Comparison of ENCODE assay signal across 8 cellular contexts in genomic region chr15:43518073-43518761, GRCh38. TPM values are rescaled to one million over a fixed set of nuclear protein-coding genes. Genes with fewer than 3 reads are reported as not detected.
A peak's percentile ranks its signal among the peaks of the same experiment; 100 is the strongest.
DNase-seq lines count a peak whose midpoint lies in the region; ATAC-seq, FAIRE-seq and TF ChIP-seq lines count a peak whose summit lies in the region.

No MANE protein-coding gene starts in this region.

- no peak for FAIRE-seq in pancreas (lab: Jason Lieb, UNC)

- H3K9me3 ChIP-seq in CD4-positive, alpha-beta T cell (ENCODE audit: control insufficient read depth, low read length), result no peaks in the 10 kb centered on the region
- H3K9me3 ChIP-seq in pancreas, result no peaks in the 10 kb centered on the region

- no peaks in the 10 kb centered on the region for H3K36me3 ChIP-seq in pancreas

- no peaks in the 10 kb centered on the region for H3K9me3 Mint-ChIP-seq in CD4-positive, alpha-beta T cell
- H3K9me3 Mint-ChIP-seq in activated T-helper 17 cell treated with anti-CD3 and anti-CD28 coated beads, Interleukin-2, amount 50 U/mL, for 72 hours, result no peaks in the 10 kb centered on the region

- intact Hi-C loops in CD4-positive, alpha-beta T cell (cut with DNase I, micrococcal nuclease), result loop anchor here in 1 of 2 experiments (10.0 kb wide), 1 partner anchor 277 kb away; the partner anchor contains the start of gene SERF2
- intact Hi-C loops in left cardiac atrium (cut with DNase I), result no loop called here
- intact Hi-C loops in pancreas (cut with DNase I), result no loop called here

- no peak for TF ChIP-seq CTCF in CD4-positive, alpha-beta T cell (IDR thresholded peaks at IDR 0.05)
- no peak for TF ChIP-seq CTCF in NB4 (IDR thresholded peaks at IDR 0.05; ENCODE audit: low read depth, low read length)
- TF ChIP-seq CTCF in pancreas (IDR thresholded peaks at IDR 0.05), result no peak

- no peaks in the 10 kb centered on the region for H3K36me3 Mint-ChIP-seq in CD4-positive, alpha-beta T cell (ENCODE audit: low read depth)
- H3K36me3 Mint-ChIP-seq in activated T-helper 17 cell treated with anti-CD3 and anti-CD28 coated beads, Interleukin-2, amount 50 U/mL, for 72 hours (ENCODE audit: low read depth), result no peaks in the 10 kb centered on the region

- peaks cover 43% of the 10 kb centered on the region for H3K27me3 Mint-ChIP-seq in CD4-positive, alpha-beta T cell
- H3K27me3 Mint-ChIP-seq in activated T-helper 17 cell treated with anti-CD3 and anti-CD28 coated beads, Interleukin-2, amount 50 U/mL, for 72 hours, result peaks cover 7% of the 10 kb centered on the region

- ATAC-seq in CD4-positive, alpha-beta T cell (ENCODE audit: poor library complexity), result peak; percentile 50
- ATAC-seq in activated T-helper 17 cell treated with anti-CD3 and anti-CD28 coated beads, Interleukin-2, amount 50 U/mL, for 72 hours (replicated peaks), result no peak
- ATAC-seq in left cardiac atrium (peak; percentile 56 to 59), pancreas (peak; percentile 55 to 67 (median 63)), GM19455 (IDR thresholded peaks at IDR 0.05; ENCODE audit: unreplicated experiment) (no peak), GM21447 (IDR thresholded peaks at IDR 0.05; ENCODE audit: unreplicated experiment) (no peak)

- H3K27ac ChIP-seq in CD4-positive, alpha-beta T cell (ENCODE audit: low read depth, low read length), result no peak overlapping the region
- no peak overlapping the region for H3K27ac ChIP-seq in pancreas

- TF ChIP-seq POLR2A in NB4 (IDR thresholded peaks at IDR 0.05; ENCODE audit: extremely low read depth, insufficient read length), result no peak

- POLR2A ChIA-PET in CD4-positive, alpha-beta T cell (lab: Charles Lee), result no interaction called here

- H3K4me3 Mint-ChIP-seq in CD4-positive, alpha-beta T cell, result no peak overlapping the region
- peak overlapping the region; percentile 55 for H3K4me3 Mint-ChIP-seq in activated T-helper 17 cell treated with anti-CD3 and anti-CD28 coated beads, Interleukin-2, amount 50 U/mL, for 72 hours

- H3K4me3 ChIP-seq in NB4 (ENCODE audit: low read depth, low read length) (no peak overlapping the region), pancreas (peak overlapping the region in 1 of 4 donors; percentile 30)

- no peaks in the 10 kb centered on the region for H3K4me1 ChIP-seq in pancreas

- no peak for DNase-seq in CD4-positive, alpha-beta T cell
- DNase-seq in NB4 (ENCODE audit: low read depth) (peak; percentile 46), left cardiac atrium (no peak), pancreas (no peak), dedifferentiated amniotic fluid mesenchymal stem cell (ENCODE audit: extremely low spot score) (no peak)

- H3K4me1 Mint-ChIP-seq in CD4-positive, alpha-beta T cell (ENCODE audit: low read depth), result peaks cover 23% of the 10 kb centered on the region
- peaks cover 14% of the 10 kb centered on the region for H3K4me1 Mint-ChIP-seq in activated T-helper 17 cell treated with anti-CD3 and anti-CD28 coated beads, Interleukin-2, amount 50 U/mL, for 72 hours

- no peak overlapping the region for H3K27ac Mint-ChIP-seq in CD4-positive, alpha-beta T cell
- H3K27ac Mint-ChIP-seq in activated T-helper 17 cell treated with anti-CD3 and anti-CD28 coated beads, Interleukin-2, amount 50 U/mL, for 72 hours, result peak overlapping the region; percentile 40

- 8 to 12% methylated on average over 12 to 18 of the region's 18 CpGs for WGBS in pancreas, 2 donors

- CTCF ChIA-PET in CD4-positive, alpha-beta T cell (lab: Charles Lee), result no interaction called here

- H3K27me3 ChIP-seq in CD4-positive, alpha-beta T cell (ENCODE audit: control insufficient read depth, insufficient read depth, low read length), result peaks cover 16% of the 10 kb centered on the region
- peaks cover 0 to 3% (median 0%) of the 10 kb centered on the region in 4 donors for H3K27me3 ChIP-seq in pancreas

RNA-seq across cellular contexts. Expression of gene MAP1A, which starts 0.8 kb away (rescaled TPM):
- 1 to 10 TPM; 1.2 to 1.5 TPM for total RNA-seq in CD4-positive, alpha-beta T cell
- total RNA-seq in activated T-helper 17 cell treated with anti-CD3 and anti-CD28 coated beads, Interleukin-2, amount 50 U/mL, for 72 hours, result 1 to 10 TPM; 1.7 to 3.5 TPM
- total RNA-seq in left cardiac atrium (10 to 100 TPM; 23.8 to 24.5 TPM), pancreas (1 to 10 TPM in 3 of 6 donors, under 1 TPM in 3; 0.59 to 4.1 (median 1.6) TPM)
- 1 to 10 TPM; 1.3 to 1.7 TPM for polyA plus RNA-seq in pancreas

RNA-seq across cellular contexts. Expression of gene TP53BP1, which starts 25.3 kb away (rescaled TPM):
- total RNA-seq in CD4-positive, alpha-beta T cell, result 10 to 100 TPM; 43.0 to 44.6 TPM
- 10 to 100 TPM; 29.9 to 30.9 TPM for total RNA-seq in activated T-helper 17 cell treated with anti-CD3 and anti-CD28 coated beads, Interleukin-2, amount 50 U/mL, for 72 hours
- total RNA-seq in left cardiac atrium, result 10 to 100 TPM; 30.1 to 33.5 TPM
- total RNA-seq in pancreas, result 10 to 100 TPM; 12.6 to 31.8 (median 15.2) TPM
- 10 to 100 TPM; 12.4 to 19.0 TPM for polyA plus RNA-seq in pancreas

Comparison
In these comparisons a context has a peak if more than half of its experiments do, and no peak if none do; other contexts are left out.
1. ATAC-seq: peak in CD4-positive, alpha-beta T cell (single experiment), left cardiac atrium (2 of 2) and pancreas (4 of 4); none in activated T-helper 17 cell treated with anti-CD3 and anti-CD28 coated beads, Interleukin-2, amount 50 U/mL, for 72 hours (single experiment), GM19455 (single experiment) and GM21447 (single experiment).
2. RNA of gene MAP1A, which starts 0.8 kb away (total RNA-seq): 23.8 to 24.5 TPM in left cardiac atrium; 1.7 to 3.5 TPM in activated T-helper 17 cell treated with anti-CD3 and anti-CD28 coated beads, Interleukin-2, amount 50 U/mL, for 72 hours, 0.59 to 4.1 TPM in pancreas and 1.2 to 1.5 TPM in CD4-positive, alpha-beta T cell; every median in the first group is over 4 times any median in the second.